Comparison of ENCODE assay signal across 23 cellular contexts in genomic region chr1:40757084-40757483, GRCh38. TPM values are rescaled to one million over a fixed set of nuclear protein-coding genes. Genes with fewer than 3 reads are reported as not detected.
"Had no signal": no experiment of that assay in that cellular context is flagged by ENCODE, and none has a peak within 500 bp of the region (broad histone marks: within the 10 kb centered on the region; RNA-seq: fewer than 3 reads in every experiment).

No MANE protein-coding gene starts in this region.

- H3K4me3 ChIP-seq: left ventricle myocardium inferior, lung, thoracic aorta had no signal

- H3K27me3 Mint-ChIP-seq: central memory CD8-positive, alpha-beta T cell; naive B cell; stimulated activated memory B cell treated with anti-CD40 and anti-IgM and Interleukin-4, amounts not matched to agents 10 μg/mL and 1 μg/mL and 100 μg/mL, for 72 hours; stimulated activated naive CD8-positive, alpha-beta T cell treated with anti-CD3 and anti-CD28 coated beads, Interleukin-15, amount 100 ng/mL, for 72 hours had no signal

- H3K27ac Mint-ChIP-seq: nephron; stimulated activated memory B cell treated with anti-CD40 and anti-IgM and Interleukin-4, amounts not matched to agents 10 μg/mL and 1 μg/mL and 100 μg/mL, for 72 hours; stimulated activated naive CD8-positive, alpha-beta T cell treated with anti-CD3 and anti-CD28 coated beads, Interleukin-15, amount 100 ng/mL, for 72 hours had no signal

- H3K9me3 Mint-ChIP-seq: central memory CD8-positive, alpha-beta T cell; immature natural killer cell; naive B cell; nephron; stimulated activated memory B cell treated with anti-CD40 and anti-IgM and Interleukin-4, amounts not matched to agents 10 μg/mL and 1 μg/mL and 100 μg/mL, for 72 hours; stimulated activated naive CD8-positive, alpha-beta T cell treated with anti-CD3 and anti-CD28 coated beads, Interleukin-15, amount 100 ng/mL, for 72 hours had no signal

- H3K4me3 Mint-ChIP-seq: central memory CD8-positive, alpha-beta T cell; immature natural killer cell; naive B cell; nephron; stimulated activated memory B cell treated with anti-CD40 and anti-IgM and Interleukin-4, amounts not matched to agents 10 μg/mL and 1 μg/mL and 100 μg/mL, for 72 hours; stimulated activated naive CD8-positive, alpha-beta T cell treated with anti-CD3 and anti-CD28 coated beads, Interleukin-15, amount 100 ng/mL, for 72 hours had no signal

- FAIRE-seq: endometrium, keratinocyte, urothelium cell line had no signal

- H3K9me3 ChIP-seq: left ventricle myocardium inferior, thoracic aorta had no signal

- H3K27ac ChIP-seq: thoracic aorta had no signal

- ATAC-seq: esophagus mucosa; left cardiac atrium; right cardiac atrium; stimulated activated memory B cell treated with anti-CD40 and anti-IgM and Interleukin-4, amounts not matched to agents 10 μg/mL and 1 μg/mL and 100 μg/mL, for 72 hours; stimulated activated naive CD8-positive, alpha-beta T cell treated with anti-CD3 and anti-CD28 coated beads, Interleukin-15, amount 100 ng/mL, for 72 hours had no signal

- H3K4me1 Mint-ChIP-seq: central memory CD8-positive, alpha-beta T cell; immature natural killer cell; nephron had no signal

- DNase-seq: cortex of kidney; effector memory CD4-positive, alpha-beta T cell; immature natural killer cell; left cardiac atrium; left ventricle myocardium inferior; mesenchymal stem cell; midbrain; naive B cell; posterior cingulate gyrus; right cardiac atrium; stimulated activated CD4-positive, alpha-beta T cell treated with anti-CD3 and anti-CD28 coated beads, Interleukin-4, amount 100 ng/mL, for 1 hour; stimulated activated naive CD8-positive, alpha-beta T cell treated with anti-CD3 and anti-CD28 coated beads, Interleukin-15, amount 100 ng/mL, for 72 hours; substantia nigra; trophoblast cell had no signal

RNA-seq across cellular contexts. Expression of gene KCNQ4, which starts 26.5 kb away (rescaled TPM):
- polyA plus RNA-seq: immature natural killer cell, keratinocyte had no signal
